Comparison of ENCODE assay signal across 20 cellular contexts in the genomic region with DNA sequence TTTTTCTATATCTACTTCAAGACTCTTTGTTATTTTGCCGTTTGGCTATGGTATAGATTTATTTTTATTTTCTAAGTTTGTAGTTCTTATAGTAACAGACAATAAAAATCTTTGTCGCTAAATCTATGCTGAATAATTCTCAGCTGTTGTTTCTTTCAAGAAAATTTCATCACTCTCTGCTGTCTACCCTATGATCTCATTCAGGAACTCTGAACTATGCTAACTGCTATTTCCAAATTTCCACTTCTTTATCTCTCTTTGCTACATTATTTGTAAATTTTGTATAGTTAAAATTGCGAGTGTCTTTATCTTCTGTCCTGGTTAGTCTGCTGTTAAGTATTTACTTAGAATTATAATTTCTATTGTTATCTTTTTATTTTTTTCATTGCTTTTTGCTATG.
DNase-seq lines count a peak whose midpoint lies in the region; ATAC-seq and TF ChIP-seq lines count a peak whose summit lies in the region.
"Had no signal": no experiment of that assay in that cellular context is flagged by ENCODE, and none has a peak within 500 bp of the region (broad histone marks: within the 10 kb centered on the region; RNA-seq: fewer than 3 reads in every experiment).

No MANE protein-coding gene starts in this region.

- 53 to 64% methylated on average over 3 of the region's 3 CpGs for WGBS in GM23248 (ENCODE audit: low coverage in 1 of 2, low lambda C conversion rate in 2 of 2, missing lambda C conversion rate in 2 of 2), 2 experiments

- H3K9ac ChIP-seq in GM23248, result no peak overlapping the region

- no peak overlapping the region for H3K4me3 Mint-ChIP-seq in stimulated activated effector memory CD8-positive, alpha-beta T cell treated with anti-CD3 and anti-CD28 coated beads, Interleukin-12 subunit alpha, Interleukin-12 subunit beta, amount 100 ng/mL, for 72 hours
- H3K4me3 Mint-ChIP-seq: CD8-positive, alpha-beta memory T cell had no signal

- no peaks in the 10 kb centered on the region for H3F3A ChIP-seq in GM23248 (ENCODE audit: insufficient read depth)

- no peaks in the 10 kb centered on the region for H3K36me3 ChIP-seq in GM23248 (ENCODE audit: low read depth)
- H3K36me3 ChIP-seq: SJSA1 had no signal

- H3K9me3 Mint-ChIP-seq in stimulated activated effector memory CD8-positive, alpha-beta T cell treated with anti-CD3 and anti-CD28 coated beads, Interleukin-12 subunit alpha, Interleukin-12 subunit beta, amount 100 ng/mL, for 72 hours, result peaks cover 3% of the 10 kb centered on the region

- no peaks in the 10 kb centered on the region for H3K79me2 ChIP-seq in GM23248 (ENCODE audit: insufficient read depth)

- no peaks in the 10 kb centered on the region for H3K9me2 ChIP-seq in GM23248 (ENCODE audit: insufficient read depth)

- H4K20me1 ChIP-seq in GM23248 (ENCODE audit: insufficient read depth), result no peaks in the 10 kb centered on the region

- H3K9me3 ChIP-seq in GM23248 (ENCODE audit: low read depth), result no peaks in the 10 kb centered on the region
- H3K9me3 ChIP-seq: SJSA1 had no signal

- no peak overlapping the region for H3K27ac Mint-ChIP-seq in stimulated activated effector memory CD8-positive, alpha-beta T cell treated with anti-CD3 and anti-CD28 coated beads, Interleukin-12 subunit alpha, Interleukin-12 subunit beta, amount 100 ng/mL, for 72 hours
- H3K27ac Mint-ChIP-seq: CD8-positive, alpha-beta memory T cell had no signal

- no peaks in the 10 kb centered on the region for H3K36me3 Mint-ChIP-seq in stimulated activated effector memory CD8-positive, alpha-beta T cell treated with anti-CD3 and anti-CD28 coated beads, Interleukin-12 subunit alpha, Interleukin-12 subunit beta, amount 100 ng/mL, for 72 hours
- H3K36me3 Mint-ChIP-seq: CD8-positive, alpha-beta memory T cell had no signal

- no peak overlapping the region for H2AFZ ChIP-seq in GM23248

- no peaks in the 10 kb centered on the region for H3K27me3 ChIP-seq in GM23248 (replicated peaks; ENCODE audit: insufficient read depth)
- H3K27me3 ChIP-seq: SJSA1 had no signal

- DNase-seq in GM23248 (peak; percentile 24), NCI-H460 (ENCODE audit: extremely low read depth, low read depth) (peak; percentile 3), amniotic epithelial cell (ENCODE audit: low read depth) (peak; percentile 74), fibroblast of pulmonary artery (ENCODE audit: low read depth) (peak; percentile 79), NCI-H2196 treated with DMSO at 0.1 percent for 48 hours (lab: John Stamatoyannopoulos, UW; ENCODE audit: unreplicated experiment) (no peak)
- DNase-seq in stimulated activated effector memory CD8-positive, alpha-beta T cell treated with anti-CD3 and anti-CD28 coated beads, Interleukin-12 subunit alpha, Interleukin-12 subunit beta, amount 100 ng/mL, for 72 hours (ENCODE audit: low spot score in 2 of 2), result no peak
- DNase-seq: Calu3; CD8-positive, alpha-beta memory T cell; DMS153; GDM1; Kasumi-1; NCI-H1048; NCI-H1417 treated with DMSO at 0.1 percent for 48 hours; NCI-H187; NCI-H2107; NCI-H510A treated with DMSO at 0.1 percent for 48 hours; NCI-H748 treated with DMSO at 0.1 percent for 48 hours had no signal

- no peak overlapping the region for H3K4me2 ChIP-seq in GM23248 (ENCODE audit: unreplicated experiment)

- ATAC-seq in stimulated activated effector memory CD8-positive, alpha-beta T cell treated with anti-CD3 and anti-CD28 coated beads, Interleukin-12 subunit alpha, Interleukin-12 subunit beta, amount 100 ng/mL, for 72 hours, result no peak
- no peak for ATAC-seq in GM21367 (IDR thresholded peaks at IDR 0.05; ENCODE audit: unreplicated experiment)

- no peak for TF ChIP-seq CTCF in fibroblast of pulmonary artery (IDR thresholded peaks at IDR 0.05; ENCODE audit: low read length, missing control alignments)

- no peaks in the 10 kb centered on the region for H3K4me1 ChIP-seq in GM23248 (ENCODE audit: insufficient read depth)
- H3K4me1 ChIP-seq: SJSA1 had no signal

- in situ Hi-C loops in GM23248 (cut with MboI), result no loop called here

- no peak overlapping the region for H3K27ac ChIP-seq in GM23248
- H3K27ac ChIP-seq: C4-2B, SJSA1 had no signal

- no peak overlapping the region for H3K4me3 ChIP-seq in GM23248
- no peak overlapping the region for H3K4me3 ChIP-seq in fibroblast of pulmonary artery (replicated peaks; ENCODE audit: low read depth, low read length)
- H3K4me3 ChIP-seq: SJSA1 had no signal

- no peaks in the 10 kb centered on the region for H3K4me1 Mint-ChIP-seq in stimulated activated effector memory CD8-positive, alpha-beta T cell treated with anti-CD3 and anti-CD28 coated beads, Interleukin-12 subunit alpha, Interleukin-12 subunit beta, amount 100 ng/mL, for 72 hours
- H3K4me1 Mint-ChIP-seq: CD8-positive, alpha-beta memory T cell had no signal

Comparison
In these comparisons a context has a peak if more than half of its experiments do, and no peak if none do; other contexts are left out.
1. DNase-seq: peak in GM23248 (single experiment), NCI-H460 (single experiment), amniotic epithelial cell (single experiment) and fibroblast of pulmonary artery (single experiment); none in NCI-H2196 treated with DMSO at 0.1 percent for 48 hours (single experiment) and stimulated activated effector memory CD8-positive, alpha-beta T cell treated with anti-CD3 and anti-CD28 coated beads, Interleukin-12 subunit alpha, Interleukin-12 subunit beta, amount 100 ng/mL, for 72 hours (0 of 2).